ENCODE assay signal across 22 cellular contexts in genomic region chr7:101904019-101904418, GRCh38.
DNase-seq lines count a peak whose midpoint lies in the region; ATAC-seq, FAIRE-seq and TF ChIP-seq lines count a peak whose summit lies in the region.
"Had no signal": no experiment of that assay in that cellular context is flagged by ENCODE, and none has a peak within 500 bp of the region (broad histone marks: within the 10 kb centered on the region; RNA-seq: fewer than 3 reads in every experiment).

No MANE protein-coding gene starts in this region.

- H3K36me3 Mint-ChIP-seq in CD14-positive monocyte = peaks cover 6 to 26% of the 10 kb centered on the region in 2 donors

- no peak for TF ChIP-seq POLR2A in K562 (conservative IDR thresholded peaks at IDR 0.05)

- no peaks in the 10 kb centered on the region; the same call in 1 of the 2 replicates for H3K36me3 ChIP-seq in Karpas-422 (ENCODE audit: insufficient read depth, low read length)
- H3K36me3 ChIP-seq in K562 (ENCODE audit: control insufficient read depth, insufficient read depth, low read length) = no peaks in the 10 kb centered on the region

- no peak overlapping the region for H3K4me2 ChIP-seq in Karpas-422 (ENCODE audit: low read depth, low read length, poor library complexity, severe bottlenecking)
- H3K4me2 ChIP-seq in K562 (ENCODE audit: insufficient read depth, low read length) = no peak overlapping the region
- H3K4me2 ChIP-seq: BLaER1, GM23338 had no signal

- H3K27me3 Mint-ChIP-seq in CD14-positive monocyte (ENCODE audit: low read depth in 3 of 3) = peaks cover 0 to 4% (median 0%) of the 10 kb centered on the region in 3 donors
- H3K27me3 Mint-ChIP-seq: B cell; CD4-positive, alpha-beta T cell had no signal

- H3K4me1 Mint-ChIP-seq in CD14-positive monocyte = peaks cover 18% of the 10 kb centered on the region

- in situ Hi-C loops in K562 (cut with MboI) = no loop called here

- H3K4me1 ChIP-seq in Karpas-422 (ENCODE audit: low read length) (peaks cover 26% of the 10 kb centered on the region), K562 (replicated peaks in 1 of 2; ENCODE audit: control insufficient read depth in 2 of 2, insufficient read depth in 2 of 2, low read length in 2 of 2) (peaks cover 24 to 32% of the 10 kb centered on the region in 2 experiments)
- H3K4me1 ChIP-seq: Caco-2 had no signal

- H3K27me3 ChIP-seq in Karpas-422 (ENCODE audit: low read length) = no peaks in the 10 kb centered on the region
- H3K27me3 ChIP-seq in K562 (ENCODE audit: control insufficient read depth in 2 of 2, insufficient read depth in 2 of 2, low read length in 2 of 2) = no peaks in the 10 kb centered on the region
- H3K27me3 ChIP-seq: BLaER1 had no signal

- no peak for TF ChIP-seq CTCF in CD14-positive monocyte (IDR thresholded peaks at IDR 0.05)
- no peak for TF ChIP-seq CTCF in K562 (IDR thresholded peaks at IDR 0.05 in 2 of 3, conservative IDR thresholded peaks at IDR 0.05 in 1 of 3; ENCODE audit: insufficient read depth in 2 of 3, low read depth in 1 of 3, low read length in 3 of 3)

- H3K4me3 ChIP-seq in Karpas-422 (ENCODE audit: low read length) (no peak overlapping the region), K562 (no peak overlapping the region)
- H3K4me3 ChIP-seq: BLaER1, GM23338 had no signal

- H3K27ac ChIP-seq in Karpas-422 (ENCODE audit: low read length) (peak overlapping the region; percentile 85), K562 (ENCODE audit: extremely low read depth, low read depth, low read length) (peak overlapping the region; percentile 90; the same call in 1 of the 3 replicates)
- H3K27ac ChIP-seq: 22Rv1, BLaER1, C4-2B had no signal

- H3K9ac ChIP-seq in Karpas-422 (ENCODE audit: low read length) = no peak overlapping the region
- H3K9ac ChIP-seq in K562 (ENCODE audit: insufficient read depth in 1 of 2, low read depth in 2 of 2, low read length in 2 of 2) = 0 out of 4 replicates have a peak overlapping the region, but pooled peaks of 1 of the 2 experiments have one; percentile 74
- H3K9ac ChIP-seq: BLaER1 had no signal

- no peak for TF ChIP-seq RAD21 in K562 (CRISPR knock-in tag; conservative IDR thresholded peaks at IDR 0.05 in 1 of 2, IDR thresholded peaks at IDR 0.05 in 1 of 2)

- ATAC-seq in K562 = no peak
- ATAC-seq in GM19452 (IDR thresholded peaks at IDR 0.05; ENCODE audit: unreplicated experiment) = no peak
- ATAC-seq: HCT116 had no signal

- H3K9me3 ChIP-seq in Karpas-422 (ENCODE audit: low read length) (no peaks in the 10 kb centered on the region), K562 (replicated peaks; ENCODE audit: control insufficient read depth, insufficient read depth, low read depth, low read length) (no peaks in the 10 kb centered on the region)
- H3K9me3 ChIP-seq: BLaER1, Caco-2 had no signal

- DNase-seq in CD14-positive monocyte (ENCODE audit: low spot score) (no peak), Karpas-422 (no peak), K562 (ENCODE audit: extremely low read depth in 1 of 4, low spot score in 3 of 4) (no peak), COLO668 (lab: John Stamatoyannopoulos, UW; ENCODE audit: unreplicated experiment) (no peak)
- no peak for DNase-seq in stimulated activated naive CD4-positive, alpha-beta T cell (lab: John Stamatoyannopoulos, UW)
- DNase-seq: Caco-2; CD4-positive, alpha-beta T cell; DMS153; DND-41; H9; HFFc6 had no signal

- no peaks in the 10 kb centered on the region for H3K9me3 Mint-ChIP-seq in CD14-positive monocyte
- H3K9me3 Mint-ChIP-seq: CD4-positive, alpha-beta T cell; GM23338; H9; HFFc6 had no signal

- no peak overlapping the region for H3K4me3 Mint-ChIP-seq in CD14-positive monocyte
- H3K4me3 Mint-ChIP-seq: B cell; CD4-positive, alpha-beta T cell; GM23338; H9; HFFc6 had no signal

- FAIRE-seq in K562 (lab: Jason Lieb, UNC) = no peak
- FAIRE-seq: A204.1, G401.6, GM12892, GM19239 had no signal

- no peaks in the 10 kb centered on the region for H4K20me1 ChIP-seq in Karpas-422 (ENCODE audit: insufficient read depth, low read depth, low read length)
- H4K20me1 ChIP-seq in K562 (replicated peaks; ENCODE audit: control insufficient read depth, insufficient read depth, low read length) = peaks cover 4% of the 10 kb centered on the region; the same call in 1 of the 2 replicates

- no peak for TF ChIP-seq EP300 in K562 (IDR thresholded peaks at IDR 0.05; ENCODE audit: low read length)

- CTCF ChIA-PET in K562 (lab: Yijun Ruan, JAX; ENCODE audit: low intra/inter-chr PET ratio) = interaction anchor here (0.7 kb wide), 1 partner anchor 21 kb away, joined by 3 read pairs; no protein-coding TSS in a partner anchor

- H3K27ac Mint-ChIP-seq in CD14-positive monocyte = peak overlapping the region in 6 of 7 donors; percentile 85 to 91 (median 86)
- H3K27ac Mint-ChIP-seq: CD4-positive, alpha-beta T cell; GM23338; HFFc6 had no signal

- no TSS peak for BruUV-seq in K562 (replicated peaks; lab: Mats Ljungman, UMichigan)

- no peaks in the 10 kb centered on the region for H3K9me2 ChIP-seq in Karpas-422 (replicated peaks; ENCODE audit: insufficient read depth, low read length)

- H3K9me1 ChIP-seq in K562 (ENCODE audit: control insufficient read depth, insufficient read depth, low read length) = no peaks in the 10 kb centered on the region

- WGBS in K562 (ENCODE audit: insufficient coverage, low coverage, missing lambda C conversion rate) = 87% methylated on average over 8 of the region's 10 CpGs

- peaks cover 99% of the 10 kb centered on the region for H3K79me2 ChIP-seq in Karpas-422 (ENCODE audit: low read length)
- peaks cover 90% of the 10 kb centered on the region for H3K79me2 ChIP-seq in K562 (ENCODE audit: control insufficient read depth, insufficient read depth, low read length)

- H2AFZ ChIP-seq in Karpas-422 (ENCODE audit: low read length) (no peak overlapping the region), K562 (ENCODE audit: low read depth, low read length) (no peak overlapping the region)
- H2AFZ ChIP-seq: GM23338 had no signal

- intact Hi-C loops in CD14-positive monocyte (cut with micrococcal nuclease) = loop anchor here in 1 of 2 donors (5.0 kb wide), 1 partner anchor 37 kb away; no protein-coding TSS in a partner anchor
- intact Hi-C loops in K562 (cut with micrococcal nuclease) = loop anchor here (5.0 kb wide), 2 partner anchors 87 to 178 kb away; partner anchors contain the start of gene CUX1

- POLR2A ChIA-PET in K562 (lab: Yijun Ruan, JAX) = interaction anchor here (0.6 to 1.4 kb wide), 6 partner anchors 9 to 313 kb away, joined by 3 to 4 read pairs (median 3); no protein-coding TSS in a partner anchor

TF ChIP-seq in K562, 482 proteins besides CTCF, POLR2A, EP300 and RAD21:
- TF ChIP-seq ETV6 (IDR thresholded peaks at IDR 0.05; ENCODE audit: borderline replicate concordance in 1 of 2, low read depth in 2 of 2, low read length in 1 of 2) (no peak), ETV6 (CRISPR knock-in tag; IDR thresholded peaks at IDR 0.05; ENCODE audit: borderline replicate concordance) (no peak), CEBPB (tag; IDR thresholded peaks at IDR 0.05) (peak; percentile 74), SMAD1 (IDR thresholded peaks at IDR 0.05; ENCODE audit: low read depth, low read length, partially characterized antibody) (no peak), ZBTB33 (CRISPR knock-in tag; IDR thresholded peaks at IDR 0.05) (peak; percentile 75), HNRNPUL1 (IDR thresholded peaks at IDR 0.05; ENCODE audit: low read length) (no peak), CEBPG (CRISPR knock-in tag; IDR thresholded peaks at IDR 0.05) (peak; percentile 63), CEBPG (tag; conservative IDR thresholded peaks at IDR 0.05 in 1 of 2, IDR thresholded peaks at IDR 0.05 in 1 of 2) (peak in 1 of 2 experiments; percentile 83; a peak in 3 of 4 replicates), FOS (IDR thresholded peaks at IDR 0.05; ENCODE audit: extremely low read depth, insufficient read length) (no peak), SMARCA5 (IDR thresholded peaks at IDR 0.05) (peak; percentile 24; the same call in 1 of the 2 replicates)
- TF ChIP-seq, protein P1, sequence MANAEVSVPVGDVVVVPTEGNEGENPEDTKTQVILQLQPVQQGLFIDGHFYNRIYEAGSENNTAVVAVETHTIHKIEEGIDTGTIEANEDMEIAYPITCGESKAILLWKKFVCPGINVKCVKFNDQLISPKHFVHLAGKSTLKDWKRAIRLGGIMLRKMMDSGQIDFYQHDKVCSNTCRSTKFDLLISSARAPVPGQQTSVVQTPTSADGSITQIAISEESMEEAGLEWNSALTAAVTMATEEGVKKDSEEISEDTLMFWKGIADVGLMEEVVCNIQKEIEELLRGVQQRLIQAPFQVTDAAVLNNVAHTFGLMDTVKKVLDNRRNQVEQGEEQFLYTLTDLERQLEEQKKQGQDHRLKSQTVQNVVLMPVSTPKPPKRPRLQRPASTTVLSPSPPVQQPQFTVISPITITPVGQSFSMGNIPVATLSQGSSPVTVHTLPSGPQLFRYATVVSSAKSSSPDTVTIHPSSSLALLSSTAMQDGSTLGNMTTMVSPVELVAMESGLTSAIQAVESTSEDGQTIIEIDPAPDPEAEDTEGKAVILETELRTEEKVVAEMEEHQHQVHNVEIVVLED (CRISPR knock-in tag; IDR thresholded peaks at IDR 0.05) = no peak
- TF ChIP-seq, protein P2, sequence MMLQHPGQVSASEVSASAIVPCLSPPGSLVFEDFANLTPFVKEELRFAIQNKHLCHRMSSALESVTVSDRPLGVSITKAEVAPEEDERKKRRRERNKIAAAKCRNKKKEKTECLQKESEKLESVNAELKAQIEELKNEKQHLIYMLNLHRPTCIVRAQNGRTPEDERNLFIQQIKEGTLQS (IDR thresholded peaks at IDR 0.05) = peak; percentile 84
- TF ChIP-seq, protein P2 (CRISPR knock-in tag; conservative IDR thresholded peaks at IDR 0.05) = no peak
